8 cellular contexts compared by ENCODE assay signal in genomic region chr16:23149993-23150364, GRCh38. TPM values are rescaled to one million over a fixed set of nuclear protein-coding genes. Genes with fewer than 3 reads are reported as not detected.
DNase-seq lines count a peak whose midpoint lies in the region; ATAC-seq, FAIRE-seq and TF ChIP-seq lines count a peak whose summit lies in the region.

No MANE protein-coding gene starts in this region.

- H3K27me3 ChIP-seq in BJ (ENCODE audit: control insufficient read depth, insufficient read depth, low read length) = no peaks in the 10 kb centered on the region
- no peaks in the 10 kb centered on the region for H3K27me3 ChIP-seq in MM.1S (replicated peaks; ENCODE audit: insufficient read depth, low read length)
- no peaks in the 10 kb centered on the region for H3K27me3 ChIP-seq in dorsolateral prefrontal cortex
- no peaks in the 10 kb centered on the region for H3K27me3 ChIP-seq in thyroid gland

- whole genome bisulfite sequencing in thyroid gland, 2 donors = 48 to 55% methylated on average over 4 of the region's 4 CpGs

- H3K79me2 ChIP-seq in MM.1S (ENCODE audit: low read length) = peaks cover 33% of the 10 kb centered on the region

- H3K4me1 ChIP-seq in MM.1S (ENCODE audit: low read length) (peaks cover 3% of the 10 kb centered on the region; the same call in 1 of the 2 replicates), thyroid gland (peaks cover 12 to 25% of the 10 kb centered on the region in 2 donors)

- no peaks in the 10 kb centered on the region for H3K9me3 Mint-ChIP-seq in nephron progenitor cell

- TF ChIP-seq POLR2A in thyroid gland (IDR thresholded peaks at IDR 0.05) (no peak), erythroblast (IDR thresholded peaks at IDR 0.05; ENCODE audit: low read length) (no peak)

- intact Hi-C loops in dorsolateral prefrontal cortex (cut with DNase I) = loop anchor here in 1 of 2 donors (5.0 to 10.0 kb wide), 2 partner anchors 88 to 245 kb away; no protein-coding TSS in a partner anchor
- intact Hi-C loops in thyroid gland (cut with DNase I) = no loop called here

- peak overlapping the region; percentile 82 for H3K4me3 Mint-ChIP-seq in nephron progenitor cell

- peak overlapping the region; percentile 74 for H3K4me2 ChIP-seq in MM.1S (ENCODE audit: low read depth, low read length)

- H3K27me3 Mint-ChIP-seq in nephron progenitor cell (ENCODE audit: low read depth, poor library complexity) = peaks cover 33% of the 10 kb centered on the region

- CTCF ChIA-PET in BJ (lab: Yijun Ruan, JAX) = interaction anchor here (1.1 to 2.0 kb wide), 2 partner anchors 89 to 284 kb away, joined by 3 to 6 read pairs; no protein-coding TSS in a partner anchor

- H4K20me1 ChIP-seq in MM.1S (ENCODE audit: insufficient read depth, low read length) = no peaks in the 10 kb centered on the region

- H3K27ac ChIP-seq in MM.1S (ENCODE audit: low read length) (no peak overlapping the region), dorsolateral prefrontal cortex (peak overlapping the region in 57 of 59 donors; percentile 20 to 93 (median 83)), thyroid gland (peak overlapping the region in 1 of 3 donors; percentile 53)

- no peaks in the 10 kb centered on the region for H3K36me3 Mint-ChIP-seq in nephron progenitor cell (ENCODE audit: low read depth)

- H3F3A ChIP-seq in MM.1S (ENCODE audit: insufficient read depth, low read length) = no peaks in the 10 kb centered on the region

- ATAC-seq in GM19397 (IDR thresholded peaks at IDR 0.05; ENCODE audit: unreplicated experiment) = no peak

- H3K4me3 ChIP-seq in BJ (ENCODE audit: low read depth, low read length) (peak overlapping the region; percentile 50), MM.1S (ENCODE audit: low read length) (peak overlapping the region; percentile 74), dorsolateral prefrontal cortex (peak overlapping the region; percentile 52 to 95 (median 77)), thyroid gland (replicated peaks in 1 of 3) (peak overlapping the region in 1 of 3 donors; percentile 29)

- no peak for FAIRE-seq in D721Med (lab: Jason Lieb, UNC)

- TF ChIP-seq CTCF in BJ (IDR thresholded peaks at IDR 0.05; ENCODE audit: insufficient read depth, low read depth, low read length) (no peak), MM.1S (IDR thresholded peaks at IDR 0.05; ENCODE audit: low read length) (no peak), dorsolateral prefrontal cortex (IDR thresholded peaks at IDR 0.05 in 54 of 56, conservative IDR thresholded peaks at IDR 0.05 in 2 of 56; ENCODE audit: low read depth in 1 of 56, partially characterized antibody in 56 of 56) (no peak), nephron progenitor cell (IDR thresholded peaks at IDR 0.05) (no peak), thyroid gland (IDR thresholded peaks at IDR 0.05) (no peak), D721Med (IDR thresholded peaks at IDR 0.05; ENCODE audit: insufficient read depth, missing control alignments) (no peak)

- peaks cover 37% of the 10 kb centered on the region for H3K4me1 Mint-ChIP-seq in nephron progenitor cell

- POLR2A ChIA-PET in BJ (lab: Charles Lee) = no interaction called here

- H2AFZ ChIP-seq in MM.1S (ENCODE audit: low read length) = peak overlapping the region; percentile 86

- H3K9me3 ChIP-seq in MM.1S (replicated peaks; ENCODE audit: insufficient read depth, low read length) = no peaks in the 10 kb centered on the region
- H3K9me3 ChIP-seq in thyroid gland = no peaks in the 10 kb centered on the region

- H3K27ac Mint-ChIP-seq in nephron progenitor cell = no peak overlapping the region

- H3K36me3 ChIP-seq in BJ (ENCODE audit: control insufficient read depth, insufficient read depth, low read length) = no peaks in the 10 kb centered on the region
- no peaks in the 10 kb centered on the region for H3K36me3 ChIP-seq in MM.1S (replicated peaks; ENCODE audit: insufficient read depth, low read length)
- H3K36me3 ChIP-seq in thyroid gland = no peaks in the 10 kb centered on the region

- peak overlapping the region; percentile 53; the same call in 1 of the 2 replicates for H3K9ac ChIP-seq in MM.1S (ENCODE audit: low read length)

- H3K9me2 ChIP-seq in MM.1S (replicated peaks; ENCODE audit: insufficient read depth, low read length) = no peaks in the 10 kb centered on the region

- no peak for DNase-seq in BJ (ENCODE audit: low read depth)
- no peak for DNase-seq in MM.1S
- DNase-seq in dorsolateral prefrontal cortex = no peak
- no peak for DNase-seq in nephron progenitor cell
- DNase-seq in thyroid gland = no peak
- no peak for DNase-seq in D721Med (ENCODE audit: insufficient read length, low spot score)
- no peak for DNase-seq in erythroblast (lab: John Stamatoyannopoulos, UW)

RNA-seq across cellular contexts. Expression of gene USP31, which starts 0.7 kb away (rescaled TPM):
- 4.3 and 5.4 TPM in 2 replicates for polyA plus RNA-seq in BJ (2011; rRNA removed)
- 8.5 and 10.6 TPM in 2 replicates for polyA minus RNA-seq in BJ (2011; rRNA and poly(A)+ RNA removed)
- total RNA-seq in dorsolateral prefrontal cortex = 10 to 100 TPM; 41.7 to 92.3 (median 58.4) TPM
- total RNA-seq in thyroid gland = 10 to 100 TPM; 10.0 to 18.2 (median 13.2) TPM

RNA-seq across cellular contexts. Expression of gene SCNN1G, which starts 32.6 kb away (rescaled TPM):
- not detected in 2 replicates for polyA plus RNA-seq in BJ (2011; rRNA removed)
- polyA minus RNA-seq in BJ (2011; rRNA and poly(A)+ RNA removed) = not detected in 2 replicates
- total RNA-seq in dorsolateral prefrontal cortex = 1 to 10 TPM in 2 of 120 experiments, under 1 TPM in 105, not detected in 13; 0.13 to 1.1 (median 0.31) TPM
- total RNA-seq in thyroid gland = 1 to 10 TPM; 3.4 to 6.5 (median 5.6) TPM
